ENCODE assay signal across 1 cellular context in genomic region chr12:132593938-132594358, GRCh38.
TF ChIP-seq lines count a peak whose summit lies in the region.

No MANE protein-coding gene starts in this region.

TF ChIP-seq in GM23338, 12 proteins besides CTCF, POLR2A, EP300 and RAD21 (continued from another document):
- TF ChIP-seq ZNF462 (CRISPR knock-in tag; IDR thresholded peaks at IDR 0.05) (no peak), CREB1 (CRISPR knock-in tag; IDR thresholded peaks at IDR 0.05; ENCODE audit: low read depth) (no peak), ZNF114 (CRISPR knock-in tag; IDR thresholded peaks at IDR 0.05) (no peak), STAT1 (IDR thresholded peaks at IDR 0.05; ENCODE audit: unreplicated experiment) (no peak), EZH2 (IDR thresholded peaks at IDR 0.05; ENCODE audit: low read depth, unreplicated experiment) (no peak), JUNB (IDR thresholded peaks at IDR 0.05; ENCODE audit: unreplicated experiment) (no peak), ZNF331 (CRISPR knock-in tag; IDR thresholded peaks at IDR 0.05; ENCODE audit: low read depth) (no peak), REST (IDR thresholded peaks at IDR 0.05; ENCODE audit: unreplicated experiment) (no peak), POLR2AphosphoS5 (IDR thresholded peaks at IDR 0.05; ENCODE audit: low read depth) (no peak)
